ENCODE assay signal across 1 cellular context in the genomic region with DNA sequence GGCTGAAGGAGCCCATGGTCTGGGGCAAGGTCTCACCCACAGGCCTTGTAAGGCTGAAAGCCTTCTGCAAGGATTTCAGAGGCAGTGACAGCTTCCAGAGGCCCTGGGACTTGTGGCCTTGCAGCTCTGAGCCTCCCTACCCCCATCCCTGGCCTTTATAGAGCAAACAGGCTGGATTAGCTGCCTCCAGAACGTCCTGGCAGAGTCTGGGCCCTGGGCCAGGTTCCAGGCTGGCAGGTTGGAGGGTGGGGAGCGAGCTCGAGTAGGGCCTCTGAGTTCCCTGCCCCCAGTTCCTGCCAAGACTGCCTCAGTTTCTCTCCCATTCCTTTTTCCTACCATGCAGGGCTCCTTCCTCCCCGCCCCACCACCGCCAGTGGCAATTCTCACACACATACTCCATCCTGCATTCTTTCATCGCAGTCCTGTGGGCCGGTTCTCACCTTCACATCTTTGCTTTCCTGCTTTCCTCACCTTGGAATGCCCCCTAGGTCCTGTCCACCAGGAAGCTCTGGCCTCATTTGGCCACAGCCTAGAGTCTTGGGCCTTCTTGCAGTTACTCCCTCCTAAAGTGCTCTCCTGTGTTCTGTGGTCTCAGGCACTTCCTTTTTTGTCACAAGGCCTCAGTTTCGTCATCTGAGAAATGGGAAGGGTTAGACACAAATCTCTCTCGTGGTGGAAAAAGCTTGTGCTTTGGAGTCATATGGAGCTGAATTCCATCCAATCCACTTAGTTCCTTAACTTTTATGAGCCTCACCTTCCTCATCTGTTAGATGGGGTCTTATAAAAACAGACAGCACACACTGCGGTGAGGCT.
TF ChIP-seq lines count a peak whose summit lies in the region.

No MANE protein-coding gene starts in this region.

TF ChIP-seq in GM12878, 131 proteins besides CTCF, POLR2A, EP300 and RAD21:
- TF ChIP-seq SPI1 (IDR thresholded peaks at IDR 0.05; ENCODE audit: borderline replicate concordance, insufficient read depth, low read depth, low read length), result peak; percentile 48; the same call in 1 of the 2 replicates
- no peak for TF ChIP-seq TARDBP (IDR thresholded peaks at IDR 0.05; ENCODE audit: borderline replicate concordance)
- TF ChIP-seq, protein P1, sequence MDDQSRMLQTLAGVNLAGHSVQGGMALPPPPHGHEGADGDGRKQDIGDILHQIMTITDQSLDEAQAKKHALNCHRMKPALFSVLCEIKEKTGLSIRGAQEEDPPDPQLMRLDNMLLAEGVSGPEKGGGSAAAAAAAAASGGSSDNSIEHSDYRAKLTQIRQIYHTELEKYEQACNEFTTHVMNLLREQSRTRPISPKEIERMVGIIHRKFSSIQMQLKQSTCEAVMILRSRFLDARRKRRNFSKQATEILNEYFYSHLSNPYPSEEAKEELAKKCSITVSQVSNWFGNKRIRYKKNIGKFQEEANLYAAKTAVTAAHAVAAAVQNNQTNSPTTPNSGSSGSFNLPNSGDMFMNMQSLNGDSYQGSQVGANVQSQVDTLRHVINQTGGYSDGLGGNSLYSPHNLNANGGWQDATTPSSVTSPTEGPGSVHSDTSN (IDR thresholded peaks at IDR 0.05; ENCODE audit: insufficient replicate concordance, low read depth, low read length), result no peak
- TF ChIP-seq NBN (IDR thresholded peaks at IDR 0.05), result no peak
